Comparison of ENCODE assay signal across 7 cellular contexts in genomic region chr10:110568055-110568735, GRCh38. TPM values are rescaled to one million over a fixed set of nuclear protein-coding genes. Genes with fewer than 3 reads are reported as not detected.
DNase-seq lines count a peak whose midpoint lies in the region; ATAC-seq and TF ChIP-seq lines count a peak whose summit lies in the region.

No MANE protein-coding gene starts in this region.

- DNase-seq in NB4 (ENCODE audit: low read depth) (peak; percentile 82), naive B cell (peak; percentile 61)
- DNase-seq in activated CD8-positive, alpha-beta memory T cell treated with anti-CD3 and anti-CD28 coated beads, Interleukin-2, amount 50 U/mL, for 4 hours, result peak; percentile 65
- DNase-seq in stimulated activated naive CD4-positive, alpha-beta T cell treated with Interleukin-2 at 50 U/mL for 16 hours (lab: John Stamatoyannopoulos, UW), result peak; percentile 51

- WGBS in esophagus, 2 donors, result 0% methylated on average over 39 to 40 of the region's 40 CpGs

- H3K27ac ChIP-seq in HEK293 (ENCODE audit: extremely low read depth, low read depth, low read length) (peak overlapping the region; percentile 99), esophagus (ENCODE audit: low read depth in 2 of 2, low read length in 1 of 2) (peak overlapping the region; percentile 82 to 88)

- POLR2A ChIA-PET in HEK293 (lab: Yijun Ruan, JAX), result interaction anchor here (1.0 kb wide), 1 partner anchor 263 kb away, joined by 3 read pairs; no protein-coding TSS in a partner anchor

- TF ChIP-seq CTCF in HEK293 (tag by site-specific recombination; IDR thresholded peaks at IDR 0.05), result no peak; the same call in 1 of the 2 replicates
- no peak for TF ChIP-seq CTCF in NB4 (IDR thresholded peaks at IDR 0.05; ENCODE audit: low read depth, low read length)

- H3K4me1 Mint-ChIP-seq in naive B cell, result peaks cover 22 to 41% (median 27%) of the 10 kb centered on the region in 3 donors

- no peak for TF ChIP-seq POLR2A in GM18505 (IDR thresholded peaks at IDR 0.05; ENCODE audit: borderline replicate concordance, extremely low read depth, insufficient read depth, insufficient read length)
- TF ChIP-seq POLR2A in NB4 (IDR thresholded peaks at IDR 0.05; ENCODE audit: extremely low read depth, insufficient read length), result no peak

- CTCF ChIA-PET in HEK293 (lab: Yijun Ruan, JAX), result interaction anchor here (0.6 to 1.3 kb wide), 2 partner anchors 258 to 555 kb away, joined by 3 to 5 read pairs; no protein-coding TSS in a partner anchor

- peak overlapping the region; percentile 83 to 99 (median 98) for H3K27ac Mint-ChIP-seq in naive B cell

- peak overlapping the region; percentile 96 to 98 (median 97) for H3K4me3 Mint-ChIP-seq in naive B cell

- no peaks in the 10 kb centered on the region for H3K27me3 ChIP-seq in esophagus (ENCODE audit: control insufficient read depth in 1 of 2, insufficient read depth in 2 of 2, low read length in 2 of 2)

- ATAC-seq in GM18505 (IDR thresholded peaks at IDR 0.05; ENCODE audit: unreplicated experiment) (peak; percentile 39), naive B cell (ENCODE audit: low read depth in 2 of 2) (peak; percentile 47 to 52)

- H3K4me1 ChIP-seq in HEK293 (ENCODE audit: control insufficient read depth, insufficient read depth, low read length) (peaks cover 20% of the 10 kb centered on the region; the same call in 1 of the 2 replicates), esophagus (ENCODE audit: control insufficient read depth in 2 of 2, insufficient read depth in 2 of 2, low read length in 1 of 2) (peaks cover 0 to 2% of the 10 kb centered on the region in 2 donors)

- H3K4me3 ChIP-seq in HEK293 (ENCODE audit: low read depth, low read length) (peak overlapping the region; percentile 85), NB4 (ENCODE audit: low read depth, low read length) (peak overlapping the region; percentile 88), esophagus (ENCODE audit: low read depth in 1 of 2, low read length in 2 of 2) (peak overlapping the region; percentile 74 to 90)

- peaks cover 0 to 13% (median 11%) of the 10 kb centered on the region in 3 donors for H3K27me3 Mint-ChIP-seq in naive B cell

- H3K9me3 ChIP-seq in HEK293 (ENCODE audit: control insufficient read depth, insufficient read depth, low read depth, low read length), result no peaks in the 10 kb centered on the region
- H3K9me3 ChIP-seq in esophagus (ENCODE audit: control insufficient read depth in 2 of 2, insufficient read depth in 1 of 2, low read depth in 1 of 2, low read length in 1 of 2), result no peaks in the 10 kb centered on the region

- peaks cover 7 to 9% of the 10 kb centered on the region in 2 donors for H3K36me3 Mint-ChIP-seq in naive B cell

- H3K9me3 Mint-ChIP-seq in naive B cell, result no peaks in the 10 kb centered on the region

- H3K36me3 ChIP-seq in HEK293 (ENCODE audit: control insufficient read depth in 2 of 2, insufficient read depth in 1 of 2, low read length in 2 of 2) (peaks cover 9 to 25% of the 10 kb centered on the region in 2 experiments; a peak in 2 of 3 replicates), esophagus (ENCODE audit: control insufficient read depth in 2 of 2, insufficient read depth in 2 of 2, low read length in 1 of 2) (peaks cover 0 to 3% of the 10 kb centered on the region in 2 donors)

TF ChIP-seq in HEK293, 187 proteins besides CTCF, POLR2A, EP300 and RAD21 (continues in another document):
- TF ChIP-seq ZBTB11 (tag by site-specific recombination; conservative IDR thresholded peaks at IDR 0.05; ENCODE audit: low read depth) (no peak), ZNF610 (tag by site-specific recombination; IDR thresholded peaks at IDR 0.05; ENCODE audit: borderline replicate concordance) (peak; percentile 36; the same call in 1 of the 2 replicates), ZNF23 (tag by site-specific recombination; IDR thresholded peaks at IDR 0.05; ENCODE audit: borderline replicate concordance) (no peak), KLF8 (tag by site-specific recombination; IDR thresholded peaks at IDR 0.05) (peak; percentile 10; the same call in 1 of the 2 replicates), ZNF292 (tag by site-specific recombination; IDR thresholded peaks at IDR 0.05; ENCODE audit: borderline replicate concordance, low read depth) (no peak), ZNF335 (tag by site-specific recombination; conservative IDR thresholded peaks at IDR 0.05) (peak; percentile 86), ZFP37 (tag by site-specific recombination; IDR thresholded peaks at IDR 0.05) (0 out of 2 replicates have a peak, but pooled peaks have one; percentile 18), IKZF3 (tag by site-specific recombination; IDR thresholded peaks at IDR 0.05) (peak; percentile 41), GLIS2 (tag by site-specific recombination; IDR thresholded peaks at IDR 0.05) (peak; percentile 98), ZNF341 (tag by site-specific recombination; IDR thresholded peaks at IDR 0.05; ENCODE audit: low read depth) (peak; percentile 47; the same call in 1 of the 2 replicates), ZBTB8A (tag by site-specific recombination; IDR thresholded peaks at IDR 0.05) (peak; percentile 60), ZNF645 (tag by site-specific recombination; IDR thresholded peaks at IDR 0.05) (no peak), ZNF133 (tag by site-specific recombination; IDR thresholded peaks at IDR 0.05) (no peak), AEBP2 (tag by site-specific recombination; IDR thresholded peaks at IDR 0.05; ENCODE audit: borderline replicate concordance) (no peak), ZIC2 (tag by site-specific recombination; IDR thresholded peaks at IDR 0.05) (peak; percentile 88), PATZ1 (tag by site-specific recombination; IDR thresholded peaks at IDR 0.05) (peak; percentile 32), GLI4 (tag by site-specific recombination; IDR thresholded peaks at IDR 0.05) (no peak)

RNA-seq across cellular contexts. Expression of gene SMC3, which starts 0.7 kb away (rescaled TPM):
- polyA plus RNA-seq in esophagus (10 to 100 TPM; 11.3 to 18.0 TPM), naive B cell (ENCODE audit: low read depth in 6 of 6) (100 to 1,000 TPM in 1 of 6 donors, 10 to 100 TPM in 5; 27.4 to 101 (median 85.4) TPM)

Comparison
In these comparisons a context has a peak if more than half of its experiments do, and no peak if none do; other contexts are left out.
1. Peak in every context shown above with its lines: DNase-seq, ATAC-seq, H3K4me3 ChIP-seq and H3K27ac ChIP-seq.